In genomic region chr1:40842201-40842600, GRCh38 we compare ENCODE assay signal across 23 cellular contexts. TPM values are rescaled to one million over a fixed set of nuclear protein-coding genes. Genes with fewer than 3 reads are reported as not detected.
DNase-seq lines count a peak whose midpoint lies in the region; ATAC-seq, FAIRE-seq and TF ChIP-seq lines count a peak whose summit lies in the region.
"Had no signal": no experiment of that assay in that cellular context is flagged by ENCODE, and none has a peak within 500 bp of the region (broad histone marks: within the 10 kb centered on the region; RNA-seq: fewer than 3 reads in every experiment).

No MANE protein-coding gene starts in this region.

- no peaks in the 10 kb centered on the region for H3K36me3 Mint-ChIP-seq in nephron (ENCODE audit: low read depth)
- H3K36me3 Mint-ChIP-seq: CD4-positive, alpha-beta memory T cell had no signal

- no peak overlapping the region for H3K4me3 Mint-ChIP-seq in nephron
- H3K4me3 Mint-ChIP-seq: CD4-positive, alpha-beta memory T cell; HFFc6 had no signal

- no peak overlapping the region for H3K4me2 ChIP-seq in HepG2 (ENCODE audit: low read depth, low read length)

- POLR2A ChIA-PET in HepG2 (lab: Yijun Ruan, JAX): no interaction called here

- H3K9me3 Mint-ChIP-seq in nephron: peaks cover 5% of the 10 kb centered on the region

- H3K27ac ChIP-seq in HepG2 (ENCODE audit: extremely low read length, insufficient read depth, low read length) (no peak overlapping the region), right lobe of liver (no peak overlapping the region)
- H3K27ac ChIP-seq: HL-60 had no signal

- H3K27me3 ChIP-seq in HepG2 (ENCODE audit: control insufficient read depth in 1 of 2, insufficient read depth in 2 of 2, low read length in 2 of 2) (peaks cover 0 to 6% of the 10 kb centered on the region in 2 experiments; a peak in 1 of 5 replicates), right lobe of liver (no peaks in the 10 kb centered on the region)
- H3K27me3 ChIP-seq: BE2C had no signal

- no peak overlapping the region for H2AFZ ChIP-seq in HepG2 (ENCODE audit: low read length)

- TF ChIP-seq POLR2A in HepG2 (IDR thresholded peaks at IDR 0.05; ENCODE audit: insufficient read depth in 1 of 2, low read depth in 2 of 2, low read length in 2 of 2) (no peak), right lobe of liver (IDR thresholded peaks at IDR 0.05) (no peak)

- CTCF ChIA-PET in HepG2 (lab: Yijun Ruan, JAX; ENCODE audit: low intra/inter-chr PET ratio, low total read pairs): no interaction called here

- in situ Hi-C loops in HepG2 (cut with HindIII; ENCODE audit: extremely low pct_ligation_motif_present, low pct_unique_long_range_greater_than_20kb): no loop called here

- no peaks in the 10 kb centered on the region for H3K36me3 ChIP-seq in HepG2 (replicated peaks in 1 of 2; ENCODE audit: control insufficient read depth in 1 of 2, insufficient read depth in 2 of 2, low read length in 2 of 2)
- no peaks in the 10 kb centered on the region for H3K36me3 ChIP-seq in right lobe of liver
- H3K36me3 ChIP-seq: BE2C had no signal

- H3K4me1 ChIP-seq in HepG2 (ENCODE audit: insufficient read depth, low read length): 0 out of 2 replicates have a peak, but pooled peaks cover 10% of the 10 kb centered on the region
- no peaks in the 10 kb centered on the region for H3K4me1 ChIP-seq in right lobe of liver

- TF ChIP-seq EP300 in HepG2 (IDR thresholded peaks at IDR 0.05; ENCODE audit: low read depth in 2 of 2, low read length in 2 of 2) (no peak), HepG2 (CRISPR knock-in tag; IDR thresholded peaks at IDR 0.05; ENCODE audit: borderline replicate concordance) (no peak)

- WGBS in HepG2 (ENCODE audit: low lambda C conversion rate): 29% methylated on average over 4 of the region's 4 CpGs
- 70% methylated on average over 4 of the region's 4 CpGs for WGBS in right lobe of liver (ENCODE audit: insufficient coverage, low coverage, low lambda C conversion rate, missing lambda C conversion rate)

- H3K9me3 ChIP-seq in HepG2 (ENCODE audit: low read length) (no peaks in the 10 kb centered on the region; the same call in 1 of the 2 replicates), right lobe of liver (no peaks in the 10 kb centered on the region)
- H3K9me3 ChIP-seq: BE2C had no signal

- no peak overlapping the region for H3K9ac ChIP-seq in HepG2 (ENCODE audit: insufficient read depth, low read depth, low read length)

- ATAC-seq in HepG2 (no peak), right lobe of liver (no peak), GM19452 (IDR thresholded peaks at IDR 0.05; ENCODE audit: unreplicated experiment) (no peak), HG02588 (IDR thresholded peaks at IDR 0.05; ENCODE audit: unreplicated experiment) (no peak)
- ATAC-seq: HCT116, K562 had no signal

- BruUV-seq in HepG2 (replicated peaks; lab: Mats Ljungman, UMichigan): no TSS peak

- no peak for DNase-seq in HepG2 (ENCODE audit: low spot score)
- no peak for DNase-seq in right lobe of liver
- peak; percentile 50 for DNase-seq in kidney glomerular epithelial cell (lab: John Stamatoyannopoulos, UW)
- no peak for DNase-seq in activated T-cell treated with anti-CD3 and anti-CD28 coated beads for 4 hours
- DNase-seq: BE2C; CD4-positive, alpha-beta memory T cell; DMS153; DMS79; GOT3; H7; HFFc6; IMR-90 had no signal

- no peak for TF ChIP-seq CTCF in HepG2 (CRISPR knock-in tag; IDR thresholded peaks at IDR 0.05)
- TF ChIP-seq CTCF in right lobe of liver (IDR thresholded peaks at IDR 0.05): no peak
- TF ChIP-seq CTCF in nephron (IDR thresholded peaks at IDR 0.05; ENCODE audit: unreplicated experiment in 3 of 3): no peak

- H3K4me1 Mint-ChIP-seq in nephron: peaks cover 4% of the 10 kb centered on the region

- H3K4me3 ChIP-seq in HepG2 (replicated peaks in 1 of 3; ENCODE audit: insufficient read depth in 1 of 3, low read depth in 2 of 3, low read length in 3 of 3) (no peak overlapping the region), right lobe of liver (no peak overlapping the region)
- H3K4me3 ChIP-seq: K562 had no signal

- H3K27me3 Mint-ChIP-seq in nephron (ENCODE audit: low read depth): no peaks in the 10 kb centered on the region

- H3K79me2 ChIP-seq in HepG2 (ENCODE audit: insufficient read depth, low read length): no peaks in the 10 kb centered on the region

- FAIRE-seq in HepG2 (lab: Jason Lieb, UNC): no peak
- FAIRE-seq: GM12892, GM18507, K562 had no signal

- intact Hi-C loops in HepG2 (cut with micrococcal nuclease; ENCODE audit: unreplicated experiment): loop anchor here (10.0 kb wide), 1 partner anchor 47 kb away; no protein-coding TSS in a partner anchor
- intact Hi-C loops in right lobe of liver (cut with DNase I): loop anchor here in 1 of 2 donors (10.0 kb wide), 2 partner anchors 157 to 207 kb away; no protein-coding TSS in a partner anchor

- H3K27ac Mint-ChIP-seq in nephron: peak overlapping the region; percentile 15 to 73 (median 62)
- H3K27ac Mint-ChIP-seq: CD14-positive monocyte; CD4-positive, alpha-beta memory T cell; HFFc6 had no signal

- H4K20me1 ChIP-seq in HepG2 (ENCODE audit: insufficient read depth, low read length): no peaks in the 10 kb centered on the region

- TF ChIP-seq RAD21 in HepG2 (CRISPR knock-in tag; IDR thresholded peaks at IDR 0.05): no peak

TF ChIP-seq in HepG2, 621 proteins besides CTCF, POLR2A, EP300 and RAD21:
- TF ChIP-seq ZNF652 (CRISPR knock-in tag; IDR thresholded peaks at IDR 0.05; ENCODE audit: borderline replicate concordance, low read depth) (0 out of 2 replicates have a peak, but pooled peaks have one; percentile 34), ZFX (CRISPR knock-in tag; IDR thresholded peaks at IDR 0.05; ENCODE audit: low read depth) (no peak)

RNA-seq across cellular contexts. Expression of gene CITED4, which starts 20.0 kb away (rescaled TPM):
- 5.8 and 9.9 TPM in 2 replicates for total RNA-seq in HepG2 (2016; rRNA removed; fragmentation: Illumina TruSeq; extraction: Trizol)
- 8.5 and 9.6 TPM in 2 replicates for total RNA-seq in HepG2 (2016; cell fraction: cytosol; rRNA removed; fragmentation: Illumina TruSeq; extraction: Trizol; ENCODE audit: low read depth)
- 6.5 and 9.1 TPM in 2 replicates for total RNA-seq in HepG2 (2016; cell fraction: insoluble cytoplasmic fraction; rRNA removed; fragmentation: Illumina TruSeq; extraction: Trizol)
- total RNA-seq in HepG2 (2016; cell fraction: membrane; rRNA removed; fragmentation: Illumina TruSeq; extraction: Trizol): 11.1 and 14.4 TPM in 2 replicates
- total RNA-seq in HepG2 (2016; cell fraction: nucleus; rRNA removed; fragmentation: Illumina TruSeq; extraction: Trizol): 4.1 and 4.2 TPM in 2 replicates
- 1.5 and 2.0 TPM in 2 replicates for polyA plus RNA-seq in HepG2 (2011; rRNA removed)
- 1.7 and 3.5 TPM in 2 replicates for polyA plus RNA-seq in HepG2 (2011; cell fraction: cytosol; rRNA removed)
- polyA plus RNA-seq in HepG2 (2011; cell fraction: nucleus; rRNA removed): 3.7 and 3.9 TPM in 2 replicates
- polyA plus RNA-seq in HepG2 (2012): 5.5 and 6.8 TPM in 2 replicates
- 9.0 and 13.1 TPM in 2 replicates for polyA plus RNA-seq in HepG2 (2016; cell fraction: cytosol; fragmentation: Illumina TruSeq; extraction: Trizol; ENCODE audit: low read depth)
- 11.7 and 13.4 TPM in 2 replicates for polyA plus RNA-seq in HepG2 (2016; cell fraction: insoluble cytoplasmic fraction; fragmentation: Illumina TruSeq; extraction: Trizol; ENCODE audit: low read depth)
- 14.8 and 15.5 TPM in 2 replicates for polyA plus RNA-seq in HepG2 (2016; cell fraction: membrane; fragmentation: Illumina TruSeq; extraction: Trizol; ENCODE audit: low read depth)
- polyA plus RNA-seq in HepG2 (2016; cell fraction: nucleus; fragmentation: Illumina TruSeq; extraction: Trizol; ENCODE audit: insufficient read depth, low read depth): 13.0 and 14.6 TPM in 2 replicates
- polyA minus RNA-seq in HepG2 (2011; rRNA and poly(A)+ RNA removed; ENCODE audit: low replicate concordance): 1.8 and 1.9 TPM in 2 replicates
- 3.7 and 5.4 TPM in 2 replicates for polyA minus RNA-seq in HepG2 (2011; cell fraction: cytosol; rRNA and poly(A)+ RNA removed)
- 1.6 and 2.2 TPM in 2 replicates for polyA minus RNA-seq in HepG2 (2011; cell fraction: nucleus; rRNA and poly(A)+ RNA removed)
- total RNA-seq in right lobe of liver: 100 to 1,000 TPM in 1 of 6 experiments, 10 to 100 TPM in 5; 19.0 to 116 (median 25.8) TPM
- total RNA-seq: HT1080 had no signal

RNA-seq across cellular contexts. Expression of gene KCNQ4, which starts 58.6 kb away (rescaled TPM):
- total RNA-seq in HepG2 (2016; rRNA removed; fragmentation: Illumina TruSeq; extraction: Trizol) (0.02 TPM in 1 of 2 replicates, not detected in the other), right lobe of liver (under 1 TPM; 0.12 to 0.23 (median 0.15) TPM)
- not detected in 2 replicates for total RNA-seq in HepG2 (2016; cell fraction: cytosol; rRNA removed; fragmentation: Illumina TruSeq; extraction: Trizol; ENCODE audit: low read depth)
- total RNA-seq in HepG2 (2016; cell fraction: insoluble cytoplasmic fraction; rRNA removed; fragmentation: Illumina TruSeq; extraction: Trizol): not detected in 2 replicates
- total RNA-seq in HepG2 (2016; cell fraction: membrane; rRNA removed; fragmentation: Illumina TruSeq; extraction: Trizol): not detected in 2 replicates
- total RNA-seq in HepG2 (2016; cell fraction: nucleus; rRNA removed; fragmentation: Illumina TruSeq; extraction: Trizol): not detected in 2 replicates
- polyA plus RNA-seq in HepG2 (2011; rRNA removed): 0.03 and 0.09 TPM in 2 replicates
- polyA plus RNA-seq in HepG2 (2011; cell fraction: cytosol; rRNA removed): 0.03 and 0.05 TPM in 2 replicates
- polyA plus RNA-seq in HepG2 (2011; cell fraction: nucleus; rRNA removed): 0.40 and 0.48 TPM in 2 replicates
- 0.04 and 0.12 TPM in 2 replicates for polyA plus RNA-seq in HepG2 (2012)
- not detected in 2 replicates for polyA plus RNA-seq in HepG2 (2016; cell fraction: cytosol; fragmentation: Illumina TruSeq; extraction: Trizol; ENCODE audit: low read depth)
- not detected in 2 replicates for polyA plus RNA-seq in HepG2 (2016; cell fraction: insoluble cytoplasmic fraction; fragmentation: Illumina TruSeq; extraction: Trizol; ENCODE audit: low read depth)
- polyA plus RNA-seq in HepG2 (2016; cell fraction: membrane; fragmentation: Illumina TruSeq; extraction: Trizol; ENCODE audit: low read depth): 0.06 TPM in 1 of 2 replicates, not detected in the other
- polyA plus RNA-seq in HepG2 (2016; cell fraction: nucleus; fragmentation: Illumina TruSeq; extraction: Trizol; ENCODE audit: insufficient read depth, low read depth): 0.19 and 0.45 TPM in 2 replicates
- 0.08 and 0.12 TPM in 2 replicates for polyA minus RNA-seq in HepG2 (2011; rRNA and poly(A)+ RNA removed; ENCODE audit: low replicate concordance)
- not detected in 2 replicates for polyA minus RNA-seq in HepG2 (2011; cell fraction: cytosol; rRNA and poly(A)+ RNA removed)
- polyA minus RNA-seq in HepG2 (2011; cell fraction: nucleus; rRNA and poly(A)+ RNA removed): not detected in 2 replicates
- total RNA-seq: A172, IMR-90 had no signal
- polyA plus RNA-seq: CD14-positive monocyte had no signal
